ENCODE assay signal across 8 cellular contexts in the genomic region with DNA sequence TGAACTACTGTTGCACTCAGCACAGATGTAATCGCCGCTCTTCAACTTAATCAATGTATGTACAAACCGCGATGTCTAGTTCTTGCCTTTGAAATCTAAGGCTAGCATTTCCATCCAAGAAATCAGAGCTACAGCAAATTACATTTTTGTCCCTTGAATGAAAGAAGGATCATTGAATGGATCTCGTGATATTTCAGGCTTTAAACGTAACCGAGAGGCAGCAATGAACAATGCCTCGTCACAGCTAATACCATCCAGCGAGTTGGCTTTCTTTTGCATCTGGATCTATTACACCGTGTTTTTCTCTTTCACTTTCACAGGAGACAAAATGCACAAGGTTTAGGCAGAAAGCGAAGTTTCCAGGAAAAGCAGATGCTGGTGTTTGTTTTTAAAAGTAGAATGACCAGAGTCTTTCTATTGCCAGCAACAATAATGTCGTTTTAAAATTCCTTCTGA. TPM values are rescaled to one million over a fixed set of nuclear protein-coding genes. Genes with fewer than 3 reads are reported as not detected.
DNase-seq lines count a peak whose midpoint lies in the region; ATAC-seq and TF ChIP-seq lines count a peak whose summit lies in the region.

No MANE protein-coding gene starts in this region.

- peak overlapping the region; percentile 92 for H3K4me2 ChIP-seq in HCT116 (ENCODE audit: low read length)

- no peaks in the 10 kb centered on the region for H4K20me1 ChIP-seq in HCT116 (ENCODE audit: insufficient read depth)

- peak; percentile 42 for DNase-seq in ELF-1 (ENCODE audit: low read depth, low spot score)
- DNase-seq in HCT116 (ENCODE audit: low read depth, low spot score), result no peak
- DNase-seq in SK-N-DZ (ENCODE audit: low spot score), result peak; percentile 44
- DNase-seq in HEK293T (ENCODE audit: extremely low spot score), result no peak
- DNase-seq in NCI-H2171 treated with DMSO at 0.1 percent for 48 hours (lab: John Stamatoyannopoulos, UW), result no peak
- no peak for DNase-seq in omental fat pad (ENCODE audit: low spot score)

- H3K9me3 ChIP-seq in HCT116 (ENCODE audit: control insufficient read depth in 1 of 2, insufficient read depth in 1 of 2, low read depth in 1 of 2, low read length in 2 of 2) (no peaks in the 10 kb centered on the region), esophagus (ENCODE audit: control insufficient read depth in 2 of 2, insufficient read depth in 1 of 2, low read depth in 1 of 2, low read length in 1 of 2) (no peaks in the 10 kb centered on the region), neuron (ENCODE audit: low read length) (no peaks in the 10 kb centered on the region)

- H3K27me3 ChIP-seq in HCT116 (ENCODE audit: insufficient read depth, low read length) (no peaks in the 10 kb centered on the region), esophagus (ENCODE audit: control insufficient read depth in 1 of 2, insufficient read depth in 2 of 2, low read length in 2 of 2) (no peaks in the 10 kb centered on the region), neuron (ENCODE audit: insufficient read depth, low read length) (no peaks in the 10 kb centered on the region)

- TF ChIP-seq CTCF in HCT116 (IDR thresholded peaks at IDR 0.05 in 2 of 3, conservative IDR thresholded peaks at IDR 0.05 in 1 of 3; ENCODE audit: borderline replicate concordance in 1 of 3, insufficient read depth in 1 of 3, low read depth in 2 of 3, low read length in 2 of 3) (no peak), omental fat pad (IDR thresholded peaks at IDR 0.05) (no peak)

- H3K4me1 ChIP-seq in HCT116 (ENCODE audit: control insufficient read depth in 1 of 2, insufficient read depth in 2 of 2, low read length in 2 of 2), result peaks cover 16 to 41% of the 10 kb centered on the region in 2 experiments
- H3K4me1 ChIP-seq in esophagus (ENCODE audit: control insufficient read depth in 2 of 2, insufficient read depth in 2 of 2, low read length in 1 of 2), result peaks cover 3% of the 10 kb centered on the region in 2 donors
- H3K4me1 ChIP-seq in neuron (ENCODE audit: insufficient read depth, low read length), result peaks cover 56% of the 10 kb centered on the region

- H3K4me3 ChIP-seq in HCT116 (replicated peaks in 1 of 2; ENCODE audit: low read depth in 1 of 2, low read length in 2 of 2), result peak overlapping the region; percentile 42 to 63
- H3K4me3 ChIP-seq in esophagus (ENCODE audit: low read depth in 1 of 2, low read length in 2 of 2), result peak overlapping the region; percentile 17 to 81
- peak overlapping the region; percentile 100 for H3K4me3 ChIP-seq in neuron (ENCODE audit: low read length)

- peak overlapping the region; percentile 48 for H3K9ac ChIP-seq in HCT116 (ENCODE audit: low read length)

- no peak for ATAC-seq in HCT116
- ATAC-seq in omental fat pad (ENCODE audit: low FRiP score), result no peak

- no peak for TF ChIP-seq POLR2A in HCT116 (IDR thresholded peaks at IDR 0.05; ENCODE audit: borderline replicate concordance, extremely low read depth, insufficient read depth, insufficient read length)

- BruUV-seq in HCT116 (replicated peaks; lab: Mats Ljungman, UMichigan), result no TSS peak

- RAD21 ChIA-PET in HCT116 (lab: Charles Lee; ENCODE audit: low non-redundant PET in 1 of 2, low total read pairs in 2 of 2, uncharacterized antibody in 2 of 2, unreplicated experiment in 2 of 2), result no interaction called here

- TF ChIP-seq RAD21 in HCT116 (IDR thresholded peaks at IDR 0.05; ENCODE audit: low read depth), result no peak

- H3K79me2 ChIP-seq in HCT116 (ENCODE audit: insufficient read depth, low read length), result no peaks in the 10 kb centered on the region

- intact Hi-C loops in HCT116 (cut with micrococcal nuclease), result loop anchor here (5.0 kb wide), 1 partner anchor 243 kb away; no protein-coding TSS in a partner anchor

- POLR2A ChIA-PET in HCT116 (lab: Charles Lee) (interaction anchor here (0.6 to 0.8 kb wide), 2 partner anchors 23 to 103 kb away, joined by 3 to 4 read pairs; no protein-coding TSS in a partner anchor), HEK293T (lab: Yijun Ruan, JAX) (interaction anchor here (0.6 to 3.5 kb wide), 2 partner anchors 18 to 24 kb away, joined by 3 to 22 read pairs; no protein-coding TSS in a partner anchor)

- no peaks in the 10 kb centered on the region for H3K9me2 ChIP-seq in HCT116 (ENCODE audit: insufficient read depth)

- H2AFZ ChIP-seq in HCT116 (ENCODE audit: low read depth, low read length, poor library complexity, severe bottlenecking) (peak overlapping the region; percentile 65), neuron (ENCODE audit: low read depth, low read length) (no peak overlapping the region)

- CTCF ChIA-PET in HCT116 (lab: Charles Lee), result no interaction called here
- CTCF ChIA-PET in HEK293T (lab: Yijun Ruan, JAX), result no interaction called here

- H3K36me3 ChIP-seq in HCT116 (ENCODE audit: control insufficient read depth in 1 of 2, insufficient read depth in 2 of 2, low read length in 2 of 2) (no peaks in the 10 kb centered on the region), esophagus (ENCODE audit: control insufficient read depth in 2 of 2, insufficient read depth in 2 of 2, low read length in 1 of 2) (no peaks in the 10 kb centered on the region), neuron (ENCODE audit: insufficient read depth, low read length) (peaks cover 15% of the 10 kb centered on the region)

- no peak overlapping the region for H3K27ac ChIP-seq in HCT116 (ENCODE audit: low read depth, low read length)
- H3K27ac ChIP-seq in esophagus (ENCODE audit: low read depth in 2 of 2, low read length in 1 of 2), result peak overlapping the region; percentile 81 to 84

- WGBS in esophagus, 2 donors, result 6 to 17% methylated on average over 12 of the region's 12 CpGs

TF ChIP-seq in HCT116, 20 proteins besides CTCF, POLR2A, EP300 and RAD21:
- no peak for TF ChIP-seq TCF7L2 (IDR thresholded peaks at IDR 0.05; ENCODE audit: borderline replicate concordance, extremely low read depth, insufficient read depth, insufficient read length)

TF ChIP-seq in HEK293T, 16 proteins besides CTCF, POLR2A, EP300 and RAD21:
- TF ChIP-seq L3MBTL2 (conservative IDR thresholded peaks at IDR 0.05), result no peak
- TF ChIP-seq LEF1 (IDR thresholded peaks at IDR 0.05; ENCODE audit: borderline replicate concordance), result no peak
- TF ChIP-seq BHLHE40 (IDR thresholded peaks at IDR 0.05; ENCODE audit: borderline replicate concordance), result no peak
- TF ChIP-seq, protein P1, sequence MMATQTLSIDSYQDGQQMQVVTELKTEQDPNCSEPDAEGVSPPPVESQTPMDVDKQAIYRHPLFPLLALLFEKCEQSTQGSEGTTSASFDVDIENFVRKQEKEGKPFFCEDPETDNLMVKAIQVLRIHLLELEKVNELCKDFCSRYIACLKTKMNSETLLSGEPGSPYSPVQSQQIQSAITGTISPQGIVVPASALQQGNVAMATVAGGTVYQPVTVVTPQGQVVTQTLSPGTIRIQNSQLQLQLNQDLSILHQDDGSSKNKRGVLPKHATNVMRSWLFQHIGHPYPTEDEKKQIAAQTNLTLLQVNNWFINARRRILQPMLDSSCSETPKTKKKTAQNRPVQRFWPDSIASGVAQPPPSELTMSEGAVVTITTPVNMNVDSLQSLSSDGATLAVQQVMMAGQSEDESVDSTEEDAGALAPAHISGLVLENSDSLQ (IDR thresholded peaks at IDR 0.05), result no peak
- no peak for TF ChIP-seq TARDBP (IDR thresholded peaks at IDR 0.05)
- TF ChIP-seq NFRKB (IDR thresholded peaks at IDR 0.05), result no peak
- no peak for TF ChIP-seq FOXK2 (IDR thresholded peaks at IDR 0.05)
- no peak for TF ChIP-seq FOXA1 (IDR thresholded peaks at IDR 0.05)
- no peak for TF ChIP-seq HDGF (IDR thresholded peaks at IDR 0.05; ENCODE audit: borderline replicate concordance)
- TF ChIP-seq FOXM1 (IDR thresholded peaks at IDR 0.05; ENCODE audit: borderline replicate concordance), result no peak
- TF ChIP-seq ARNT (IDR thresholded peaks at IDR 0.05), result no peak
- no peak for TF ChIP-seq SUZ12 (IDR thresholded peaks at IDR 0.05)
- TF ChIP-seq ZNF384 (IDR thresholded peaks at IDR 0.05), result no peak
- TF ChIP-seq SP1 (IDR thresholded peaks at IDR 0.05), result no peak

RNA-seq across cellular contexts. Expression of a gene that starts 5.5 kb away (rescaled TPM):
- total RNA-seq in HCT116 (2021; ENCODE audit: unreplicated experiment) (0.34 TPM), omental fat pad (1 to 10 TPM in 2 of 4 donors, under 1 TPM in 2; 0.36 to 1.4 (median 0.77) TPM)
- 0.12 and 0.20 TPM in 2 replicates for polyA plus RNA-seq in HCT116 (2012)
- polyA plus RNA-seq in SK-N-DZ (2014; cell fraction: cytosol; rRNA removed), result 8.1 and 9.6 TPM in 2 replicates
- 5.6 and 9.0 TPM in 2 replicates for polyA plus RNA-seq in SK-N-DZ (2014; cell fraction: nucleus; rRNA removed)
- polyA plus RNA-seq in esophagus, result under 1 TPM; 0.19 to 0.22 TPM

RNA-seq across cellular contexts. Expression of a gene that starts 14.0 kb away (rescaled TPM):
- total RNA-seq in HCT116 (2021; ENCODE audit: unreplicated experiment) (45.2 TPM), omental fat pad (10 to 100 TPM; 33.4 to 58.1 (median 43.6) TPM)
- 17.3 and 25.3 TPM in 2 replicates for polyA plus RNA-seq in HCT116 (2012)
- 24.0 and 28.9 TPM in 2 replicates for polyA plus RNA-seq in SK-N-DZ (2014; cell fraction: cytosol; rRNA removed)
- 36.8 and 39.1 TPM in 2 replicates for polyA plus RNA-seq in SK-N-DZ (2014; cell fraction: nucleus; rRNA removed)
- 10 to 100 TPM; 14.2 to 17.7 TPM for polyA plus RNA-seq in esophagus

Comparison
In these comparisons a context has a peak if more than half of its experiments do, and no peak if none do; other contexts are left out.
1. DNase-seq: peak in ELF-1 (single experiment) and SK-N-DZ (single experiment); none in HCT116 (single experiment), HEK293T (single experiment), NCI-H2171 treated with DMSO at 0.1 percent for 48 hours (single experiment) and omental fat pad (single experiment).
2. H3K4me3 ChIP-seq: peak in every context shown above with its lines; median percentile 100 in neuron; 52 in HCT116; 49 in esophagus.